Comparison of ENCODE assay signal across 13 cellular contexts in the genomic region with DNA sequence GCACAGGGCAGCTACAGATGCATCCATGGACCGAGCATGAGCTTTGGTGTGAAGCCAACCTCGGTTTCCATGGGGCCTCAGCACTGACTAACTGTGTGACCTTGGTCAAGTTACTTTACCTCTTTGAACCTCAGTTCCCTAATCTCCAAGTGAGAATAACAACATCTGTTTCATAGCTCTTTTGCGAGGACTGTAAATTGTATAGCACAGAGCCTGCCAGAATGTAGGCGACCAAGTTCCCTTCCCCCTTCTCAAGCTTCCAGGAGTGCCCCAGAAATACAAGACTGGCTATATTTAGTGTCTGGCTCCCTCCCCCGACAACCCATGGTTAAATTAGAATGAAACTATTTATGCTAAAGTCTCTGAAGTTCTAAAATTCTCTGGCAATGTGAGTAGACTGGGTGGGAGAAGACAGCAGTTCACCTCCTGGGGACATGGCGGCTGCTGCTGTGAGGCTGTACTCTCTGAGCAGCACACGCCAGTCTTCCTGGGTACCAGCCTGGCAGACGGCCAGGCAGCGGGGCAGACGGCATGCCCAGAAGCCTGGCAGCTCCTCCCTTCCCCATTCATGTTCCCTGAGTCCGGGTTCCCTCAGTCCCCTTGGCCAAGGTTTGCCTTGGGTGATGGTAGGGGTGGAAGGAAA. TPM values are rescaled to one million over a fixed set of nuclear protein-coding genes. Genes with fewer than 3 reads are reported as not detected.
DNase-seq lines count a peak whose midpoint lies in the region; ATAC-seq and TF ChIP-seq lines count a peak whose summit lies in the region.
"Had no signal": no experiment of that assay in that cellular context is flagged by ENCODE, and none has a peak within 500 bp of the region (broad histone marks: within the 10 kb centered on the region; RNA-seq: fewer than 3 reads in every experiment).

No MANE protein-coding gene starts in this region.

- H3K27ac Mint-ChIP-seq in MCF 10A (ENCODE audit: low read depth, unreplicated experiment), result no peak overlapping the region
- H3K27ac Mint-ChIP-seq: activated T-helper 1 cell treated with anti-CD3 and anti-CD28 coated beads, Interleukin-12 subunit alpha, Interleukin-12 subunit beta, Interleukin-2, Interleukin-4 antibody, amounts not matched to agents 30 ng/mL and 10 ng/mL and 1 ng/mL, durations not matched to agents 14 hours and 24 hours and 36 hours; CD4-positive, alpha-beta T cell had no signal

- ATAC-seq in mucosa of descending colon, result peak; percentile 13
- ATAC-seq in HG03097 (IDR thresholded peaks at IDR 0.05; ENCODE audit: low FRiP score, unreplicated experiment), result no peak
- no peak for ATAC-seq in GM21528 (IDR thresholded peaks at IDR 0.05; ENCODE audit: low FRiP score, unreplicated experiment)
- ATAC-seq: stimulated activated naive CD8-positive, alpha-beta T cell treated with anti-CD3 and anti-CD28 coated beads, Interleukin-15, Interleukin-2, amounts not matched to agents 100 U/mL and 50 U/mL, for 24 hours had no signal

- CTCF ChIA-PET in MCF 10A (lab: Yijun Ruan, JAX), result interaction anchor here (0.5 to 1.0 kb wide), 2 partner anchors 12 to 15 kb away, joined by 4 read pairs; no protein-coding TSS in a partner anchor

- intact Hi-C loops in mucosa of descending colon (cut with DNase I, micrococcal nuclease) (no loop called here), MCF 10A (cut with micrococcal nuclease) (no loop called here)

- BruUV-seq in MCF 10A (replicated peaks; lab: Mats Ljungman, UMichigan), result no TSS peak

- no peaks in the 10 kb centered on the region for H3K27me3 ChIP-seq in BE2C

- H3K4me3 Mint-ChIP-seq in MCF 10A (ENCODE audit: unreplicated experiment), result no peak overlapping the region
- H3K4me3 Mint-ChIP-seq: activated T-helper 1 cell treated with anti-CD3 and anti-CD28 coated beads, Interleukin-12 subunit alpha, Interleukin-12 subunit beta, Interleukin-2, Interleukin-4 antibody, amounts not matched to agents 30 ng/mL and 10 ng/mL and 1 ng/mL, durations not matched to agents 14 hours and 24 hours and 36 hours; CD4-positive, alpha-beta T cell had no signal

- DNase-seq in BE2C (peak; percentile 16), NCI-H1092 (lab: John Stamatoyannopoulos, UW) (peak; percentile 37), cerebellum (ENCODE audit: low spot score) (peak; percentile 27), mucosa of descending colon (peak; percentile 47 to 72 (median 69)), AML-193 (lab: John Stamatoyannopoulos, UW) (no peak), MCF 10A (ENCODE audit: unreplicated experiment) (no peak)
- DNase-seq: CD4-positive, alpha-beta T cell; glutamatergic neuron; Karpas-422; stimulated activated naive CD8-positive, alpha-beta T cell treated with anti-CD3 and anti-CD28 coated beads, Interleukin-15, Interleukin-2, amounts not matched to agents 100 U/mL and 50 U/mL, for 24 hours had no signal

- peaks cover 22% of the 10 kb centered on the region for H3K4me1 Mint-ChIP-seq in MCF 10A (ENCODE audit: insufficient read depth, unreplicated experiment)

- H3K27me3 Mint-ChIP-seq in MCF 10A (ENCODE audit: insufficient read depth, unreplicated experiment), result no peaks in the 10 kb centered on the region
- H3K27me3 Mint-ChIP-seq: CD4-positive, alpha-beta T cell had no signal

- H3K36me3 Mint-ChIP-seq in MCF 10A (ENCODE audit: insufficient read depth, unreplicated experiment), result no peaks in the 10 kb centered on the region

- H3K36me3 ChIP-seq in BE2C (no peaks in the 10 kb centered on the region), mucosa of descending colon (ENCODE audit: low read depth) (no peaks in the 10 kb centered on the region)

- POLR2A ChIA-PET in MCF 10A (lab: Yijun Ruan, JAX), result interaction anchor here (0.8 to 2.1 kb wide), 6 partner anchors 13 to 64 kb away, joined by 3 to 20 read pairs (median 4); no protein-coding TSS in a partner anchor

- H3K9me3 ChIP-seq in BE2C (no peaks in the 10 kb centered on the region), mucosa of descending colon (no peaks in the 10 kb centered on the region)

- TF ChIP-seq CTCF in BE2C (IDR thresholded peaks at IDR 0.05; ENCODE audit: low read depth, low read length), result no peak
- no peak for TF ChIP-seq CTCF in mucosa of descending colon (IDR thresholded peaks at IDR 0.05)
- no peak for TF ChIP-seq CTCF in MCF 10A (IDR thresholded peaks at IDR 0.05; ENCODE audit: unreplicated experiment)

- H3K4me3 ChIP-seq in BE2C (ENCODE audit: low read depth, low read length), result no peak overlapping the region
- no peak overlapping the region for H3K4me3 ChIP-seq in mucosa of descending colon

- H3K4me1 ChIP-seq in BE2C (peaks cover 10% of the 10 kb centered on the region), mucosa of descending colon (ENCODE audit: low read depth) (peaks cover 46% of the 10 kb centered on the region)

- no peaks in the 10 kb centered on the region for H3K9me3 Mint-ChIP-seq in MCF 10A (ENCODE audit: unreplicated experiment)
- H3K9me3 Mint-ChIP-seq: activated T-helper 1 cell treated with anti-CD3 and anti-CD28 coated beads, Interleukin-12 subunit alpha, Interleukin-12 subunit beta, Interleukin-2, Interleukin-4 antibody, amounts not matched to agents 30 ng/mL and 10 ng/mL and 1 ng/mL, durations not matched to agents 14 hours and 24 hours and 36 hours; CD4-positive, alpha-beta T cell had no signal

RNA-seq across cellular contexts. Expression of a gene that starts 22.0 kb away (rescaled TPM):
- 153 TPM for polyA plus RNA-seq in BE2C (2012; ENCODE audit: insufficient read depth, insufficient read length, low read depth)
- 111 TPM for total RNA-seq in cerebellum
- 100 to 1,000 TPM; 223 to 411 (median 317) TPM for total RNA-seq in mucosa of descending colon
- total RNA-seq in MCF 10A (2022), result 454 and 526 TPM in 2 replicates

Comparison
In these comparisons a context has a peak if more than half of its experiments do, and no peak if none do; other contexts are left out.
1. DNase-seq: peak in BE2C (single experiment), NCI-H1092 (single experiment), cerebellum (single experiment) and mucosa of descending colon (3 of 3); none in AML-193 (0 of 2) and MCF 10A (single experiment).